2 cellular contexts compared by ENCODE assay signal in genomic region chr5:143495823-143496275, GRCh38.
TF ChIP-seq lines count a peak whose summit lies in the region.

No MANE protein-coding gene starts in this region.

TF ChIP-seq in HEK293, 187 proteins besides CTCF, POLR2A, EP300 and RAD21 (continued from another document):
- TF ChIP-seq, protein P1, sequence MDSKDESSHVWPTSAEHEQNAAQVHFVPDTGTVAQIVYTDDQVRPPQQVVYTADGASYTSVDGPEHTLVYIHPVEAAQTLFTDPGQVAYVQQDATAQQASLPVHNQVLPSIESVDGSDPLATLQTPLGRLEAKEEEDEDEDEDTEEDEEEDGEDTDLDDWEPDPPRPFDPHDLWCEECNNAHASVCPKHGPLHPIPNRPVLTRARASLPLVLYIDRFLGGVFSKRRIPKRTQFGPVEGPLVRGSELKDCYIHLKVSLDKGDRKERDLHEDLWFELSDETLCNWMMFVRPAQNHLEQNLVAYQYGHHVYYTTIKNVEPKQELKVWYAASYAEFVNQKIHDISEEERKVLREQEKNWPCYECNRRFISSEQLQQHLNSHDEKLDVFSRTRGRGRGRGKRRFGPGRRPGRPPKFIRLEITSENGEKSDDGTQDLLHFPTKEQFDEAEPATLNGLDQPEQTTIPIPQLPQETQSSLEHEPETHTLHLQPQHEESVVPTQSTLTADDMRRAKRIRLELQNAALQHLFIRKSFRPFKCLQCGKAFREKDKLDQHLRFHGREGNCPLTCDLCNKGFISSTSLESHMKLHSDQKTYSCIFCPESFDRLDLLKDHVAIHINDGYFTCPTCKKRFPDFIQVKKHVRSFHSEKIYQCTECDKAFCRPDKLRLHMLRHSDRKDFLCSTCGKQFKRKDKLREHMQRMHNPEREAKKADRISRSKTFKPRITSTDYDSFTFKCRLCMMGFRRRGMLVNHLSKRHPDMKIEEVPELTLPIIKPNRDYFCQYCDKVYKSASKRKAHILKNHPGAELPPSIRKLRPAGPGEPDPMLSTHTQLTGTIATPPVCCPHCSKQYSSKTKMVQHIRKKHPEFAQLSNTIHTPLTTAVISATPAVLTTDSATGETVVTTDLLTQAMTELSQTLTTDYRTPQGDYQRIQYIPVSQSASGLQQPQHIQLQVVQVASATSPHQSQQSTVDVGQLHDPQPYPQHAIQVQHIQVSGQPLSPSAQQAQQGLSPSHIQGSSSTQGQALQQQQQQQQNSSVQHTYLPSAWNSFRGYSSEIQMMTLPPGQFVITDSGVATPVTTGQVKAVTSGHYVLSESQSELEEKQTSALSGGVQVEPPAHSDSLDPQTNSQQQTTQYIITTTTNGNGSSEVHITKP (tag by site-specific recombination; IDR thresholded peaks at IDR 0.05) = 0 out of 2 replicates have a peak, but pooled peaks have one; percentile 32

TF ChIP-seq in WTC11, 78 proteins besides CTCF, POLR2A, EP300 and RAD21 (continued from another document):
- no peak for TF ChIP-seq USF1 (CRISPR knock-in tag; IDR thresholded peaks at IDR 0.05)
- no peak for TF ChIP-seq FOXJ3 (CRISPR knock-in tag; IDR thresholded peaks at IDR 0.05; ENCODE audit: borderline replicate concordance)
- no peak for TF ChIP-seq ZNF263 (CRISPR knock-in tag; IDR thresholded peaks at IDR 0.05; ENCODE audit: low read depth)
- no peak for TF ChIP-seq GRHL2 (CRISPR knock-in tag; IDR thresholded peaks at IDR 0.05; ENCODE audit: insufficient replicate concordance, severe bottlenecking)
- TF ChIP-seq ATF3 (CRISPR knock-in tag; conservative IDR thresholded peaks at IDR 0.05) = no peak
- TF ChIP-seq ESRRA (CRISPR knock-in tag; IDR thresholded peaks at IDR 0.05; ENCODE audit: borderline replicate concordance) = no peak
- no peak for TF ChIP-seq FOXP1 (CRISPR knock-in tag; IDR thresholded peaks at IDR 0.05; ENCODE audit: borderline replicate concordance)
- no peak for TF ChIP-seq CBFB (CRISPR knock-in tag; IDR thresholded peaks at IDR 0.05; ENCODE audit: low read depth)
- TF ChIP-seq HMGA2 (CRISPR knock-in tag; IDR thresholded peaks at IDR 0.05) = no peak
- no peak for TF ChIP-seq ZNF512 (CRISPR knock-in tag; IDR thresholded peaks at IDR 0.05; ENCODE audit: borderline replicate concordance)
